In genomic region chr11:49213161-49213560, GRCh38 we compare ENCODE assay signal across 6 cellular contexts. TPM values are rescaled to one million over a fixed set of nuclear protein-coding genes. Genes with fewer than 3 reads are reported as not detected.
"Had no signal": no experiment of that assay in that cellular context is flagged by ENCODE, and none has a peak within 500 bp of the region (broad histone marks: within the 10 kb centered on the region; RNA-seq: fewer than 3 reads in every experiment).

No MANE protein-coding gene starts in this region.

RNA-seq across cellular contexts. Expression of gene FOLH1, which starts 4.8 kb away (rescaled TPM):
- total RNA-seq: activated B cell treated with CpG ODN at 0.5 μM for 24 hours; activated CD8-positive, alpha-beta T cell treated with anti-CD3 and anti-CD28 coated beads for 36 hours; activated T-cell treated with anti-CD3 and anti-CD28 coated beads, Interleukin-2, amount 50 U/mL, for 4 hours; activated T-helper 17 cell treated with anti-CD3 and anti-CD28 coated beads, Interleukin-2, amount 50 U/mL, for 72 hours; gastrocnemius medialis; T-helper 17 cell had no signal
